In genomic region chr2:145635706-145636427, GRCh38 we compare ENCODE assay signal across 20 cellular contexts.
DNase-seq lines count a peak whose midpoint lies in the region; ATAC-seq, FAIRE-seq and TF ChIP-seq lines count a peak whose summit lies in the region.
"Had no signal": no experiment of that assay in that cellular context is flagged by ENCODE, and none has a peak within 500 bp of the region (broad histone marks: within the 10 kb centered on the region; RNA-seq: fewer than 3 reads in every experiment).

No MANE protein-coding gene starts in this region.

- H3K23ac ChIP-seq in H9 (ENCODE audit: insufficient read length, low read depth, low read length): no peak overlapping the region

- H3K9me3 ChIP-seq in K562 (replicated peaks; ENCODE audit: control insufficient read depth, insufficient read depth, low read depth, low read length): no peaks in the 10 kb centered on the region
- H3K9me3 ChIP-seq in H9 (ENCODE audit: control insufficient read depth, low read depth, low read length): no peaks in the 10 kb centered on the region
- H3K9me3 ChIP-seq: BE2C had no signal

- no peak for TF ChIP-seq POLR2A in K562 (conservative IDR thresholded peaks at IDR 0.05)

- 73% methylated on average over 3 of the region's 3 CpGs for WGBS in K562 (ENCODE audit: insufficient coverage, low coverage, missing lambda C conversion rate)
- WGBS in H9 (ENCODE audit: extremely low coverage, insufficient read length, low lambda C conversion rate): no CpG with 5 or more reads among the region's 3 CpGs

- no peak overlapping the region for H2BK5ac ChIP-seq in H9 (ENCODE audit: insufficient read length, low read length)

- H3K4me1 ChIP-seq in K562 (replicated peaks in 1 of 2; ENCODE audit: control insufficient read depth in 2 of 2, insufficient read depth in 2 of 2, low read length in 2 of 2) (no peaks in the 10 kb centered on the region), H9 (ENCODE audit: insufficient read depth, low read length) (no peaks in the 10 kb centered on the region)
- H3K4me1 ChIP-seq: BE2C had no signal

- no peak overlapping the region for H3K4ac ChIP-seq in H9 (ENCODE audit: low read depth, low read length)

- H3K4me2 ChIP-seq in K562 (ENCODE audit: insufficient read depth, low read length): no peak overlapping the region
- H3K4me2 ChIP-seq in H9 (ENCODE audit: insufficient read depth, insufficient read length, low read length): no peak overlapping the region
- H3K4me2 ChIP-seq: GM23338 had no signal

- H3K27ac Mint-ChIP-seq in stimulated activated naive CD8-positive, alpha-beta T cell treated with anti-CD3 and anti-CD28 coated beads, Interleukin-15, amount 100 ng/mL, for 72 hours: no peak overlapping the region
- no peak overlapping the region for H3K27ac Mint-ChIP-seq in H9
- H3K27ac Mint-ChIP-seq: CD4-positive, CD25-positive, alpha-beta regulatory T cell; CD8-positive, alpha-beta memory T cell; GM23338 had no signal

- H2AFZ ChIP-seq in K562 (ENCODE audit: low read depth, low read length) (no peak overlapping the region), H9 (ENCODE audit: low read length) (no peak overlapping the region)
- H2AFZ ChIP-seq: GM23338 had no signal

- H3K9ac ChIP-seq in K562 (ENCODE audit: insufficient read depth in 1 of 2, low read depth in 2 of 2, low read length in 2 of 2) (no peak overlapping the region), H9 (ENCODE audit: extremely low read depth, insufficient read length, low read length) (no peak overlapping the region)

- POLR2A ChIA-PET in K562 (lab: Yijun Ruan, JAX): no interaction called here

- no peak overlapping the region for H3K4me3 Mint-ChIP-seq in stimulated activated naive CD8-positive, alpha-beta T cell treated with anti-CD3 and anti-CD28 coated beads, Interleukin-15, amount 100 ng/mL, for 72 hours
- no peak overlapping the region for H3K4me3 Mint-ChIP-seq in H9
- H3K4me3 Mint-ChIP-seq: CD4-positive, CD25-positive, alpha-beta regulatory T cell; CD8-positive, alpha-beta memory T cell; GM23338 had no signal

- H3T11ph ChIP-seq in H9 (ENCODE audit: low read length): no peak overlapping the region

- no peaks in the 10 kb centered on the region for H3K79me1 ChIP-seq in H9 (ENCODE audit: insufficient read depth, low read depth, low read length, poor library complexity, severe bottlenecking)

- intact Hi-C loops in K562 (cut with micrococcal nuclease): no loop called here

- no peak overlapping the region for H2BK20ac ChIP-seq in H9 (ENCODE audit: low read depth, low read length, poor library complexity, severe bottlenecking)

- H4K91ac ChIP-seq in H9 (ENCODE audit: insufficient read length, low read depth, low read length): no peak overlapping the region

- H3K4me1 Mint-ChIP-seq in stimulated activated naive CD8-positive, alpha-beta T cell treated with anti-CD3 and anti-CD28 coated beads, Interleukin-15, amount 100 ng/mL, for 72 hours: no peaks in the 10 kb centered on the region
- no peaks in the 10 kb centered on the region for H3K4me1 Mint-ChIP-seq in H9
- H3K4me1 Mint-ChIP-seq: CD4-positive, CD25-positive, alpha-beta regulatory T cell; CD8-positive, alpha-beta memory T cell; GM23338 had no signal

- no peak overlapping the region for H2BK12ac ChIP-seq in H9 (ENCODE audit: insufficient read length, low read depth, low read length)

- no peak for TF ChIP-seq EP300 in K562 (IDR thresholded peaks at IDR 0.05; ENCODE audit: low read length)

- H3K36me3 Mint-ChIP-seq in H9 (ENCODE audit: insufficient read depth in 1 of 3, low read depth in 3 of 3): no peaks in the 10 kb centered on the region
- H3K36me3 Mint-ChIP-seq: CD4-positive, CD25-positive, alpha-beta regulatory T cell; CD8-positive, alpha-beta memory T cell had no signal

- TF ChIP-seq CTCF in K562 (IDR thresholded peaks at IDR 0.05 in 2 of 3, conservative IDR thresholded peaks at IDR 0.05 in 1 of 3; ENCODE audit: insufficient read depth in 2 of 3, low read depth in 1 of 3, low read length in 3 of 3) (no peak), H9 (conservative IDR thresholded peaks at IDR 0.05) (no peak)

- no peak overlapping the region for H2BK120ac ChIP-seq in H9 (ENCODE audit: low read depth, low read length, poor library complexity, severe bottlenecking)

- H3K56ac ChIP-seq in H9 (ENCODE audit: insufficient read length, low read depth, low read length): no peak overlapping the region

- no peaks in the 10 kb centered on the region for H3K36me3 ChIP-seq in K562 (ENCODE audit: control insufficient read depth, insufficient read depth, low read length)
- H3K36me3 ChIP-seq: BE2C had no signal

- H4K8ac ChIP-seq in H9 (replicated peaks; ENCODE audit: insufficient read length, low read depth, low read length): no peak overlapping the region

- H3K9me3 Mint-ChIP-seq in stimulated activated naive CD8-positive, alpha-beta T cell treated with anti-CD3 and anti-CD28 coated beads, Interleukin-15, amount 100 ng/mL, for 72 hours: no peaks in the 10 kb centered on the region
- H3K9me3 Mint-ChIP-seq in H9: no peaks in the 10 kb centered on the region
- H3K9me3 Mint-ChIP-seq: GM23338 had no signal

- H3K9me1 ChIP-seq in K562 (ENCODE audit: control insufficient read depth, insufficient read depth, low read length): no peaks in the 10 kb centered on the region

- H3K23me2 ChIP-seq in H9 (ENCODE audit: insufficient read length, low read depth, low read length, poor library complexity, severe bottlenecking): no peaks in the 10 kb centered on the region

- H4K5ac ChIP-seq in H9 (ENCODE audit: insufficient read length, low read depth, low read length): no peak overlapping the region

- no peaks in the 10 kb centered on the region for H3K27me3 ChIP-seq in K562 (ENCODE audit: control insufficient read depth in 2 of 2, insufficient read depth in 2 of 2, low read length in 2 of 2)
- H3K27me3 ChIP-seq in H9 (ENCODE audit: insufficient read depth, low read length): no peaks in the 10 kb centered on the region
- H3K27me3 ChIP-seq: BE2C had no signal

- no peak overlapping the region for H3K18ac ChIP-seq in H9 (ENCODE audit: insufficient read length, low read depth, low read length)

- BruUV-seq in K562 (replicated peaks; lab: Mats Ljungman, UMichigan): no TSS peak

- TF ChIP-seq RAD21 in K562 (CRISPR knock-in tag; conservative IDR thresholded peaks at IDR 0.05 in 1 of 2, IDR thresholded peaks at IDR 0.05 in 1 of 2): no peak

- DNase-seq in EH (ENCODE audit: low read depth) (peak; percentile 31), HCEC 1CT (peak; percentile 38), K562 (ENCODE audit: extremely low read depth in 1 of 4, low spot score in 3 of 4) (no peak), NCI-H2029 treated with DMSO at 0.1 percent for 48 hours (lab: John Stamatoyannopoulos, UW) (no peak), H9 (no peak)
- DNase-seq in stimulated activated naive CD8-positive, alpha-beta T cell treated with anti-CD3 and anti-CD28 coated beads, Interleukin-15, amount 100 ng/mL, for 72 hours: no peak
- DNase-seq: BE2C; C1 segment of cervical spinal cord; CD4-positive, CD25-positive, alpha-beta regulatory T cell; CD8-positive, alpha-beta memory T cell; COR-L47; DMS 273 treated with DMSO at 0.1 percent for 48 hours; DMS53; DND-41; GDM1; KBM-7 had no signal

- H2AK5ac ChIP-seq in H9 (ENCODE audit: insufficient read length, low read length): no peak overlapping the region

- no peak overlapping the region for H3K4me3 ChIP-seq in K562
- H3K4me3 ChIP-seq: GM23338 had no signal

- no peak for ATAC-seq in K562
- ATAC-seq in stimulated activated naive CD8-positive, alpha-beta T cell treated with anti-CD3 and anti-CD28 coated beads, Interleukin-15, amount 100 ng/mL, for 72 hours: no peak
- ATAC-seq: GM23338 had no signal

- H2BK15ac ChIP-seq in H9 (ENCODE audit: low read depth, low read length): no peak overlapping the region

- H3K79me2 ChIP-seq in K562 (ENCODE audit: control insufficient read depth, insufficient read depth, low read length): no peaks in the 10 kb centered on the region
- H3K79me2 ChIP-seq in H9 (ENCODE audit: insufficient read depth, low read length): no peaks in the 10 kb centered on the region

- CTCF ChIA-PET in K562 (lab: Yijun Ruan, JAX; ENCODE audit: low intra/inter-chr PET ratio): no interaction called here

- H4K20me1 ChIP-seq in K562 (replicated peaks; ENCODE audit: control insufficient read depth, insufficient read depth, low read length) (no peaks in the 10 kb centered on the region), H9 (ENCODE audit: control insufficient read depth, insufficient read depth, insufficient read length) (no peaks in the 10 kb centered on the region)

- H3K27ac ChIP-seq in K562 (ENCODE audit: extremely low read depth, low read depth, low read length): no peak overlapping the region
- no peak overlapping the region for H3K27ac ChIP-seq in H9 (ENCODE audit: insufficient read length, low read depth, low read length)

- in situ Hi-C loops in K562 (cut with MboI): no loop called here

- no peaks in the 10 kb centered on the region for H3K27me3 Mint-ChIP-seq in stimulated activated naive CD8-positive, alpha-beta T cell treated with anti-CD3 and anti-CD28 coated beads, Interleukin-15, amount 100 ng/mL, for 72 hours
- H3K27me3 Mint-ChIP-seq in H9 (ENCODE audit: low read depth): no peaks in the 10 kb centered on the region
- H3K27me3 Mint-ChIP-seq: CD4-positive, CD25-positive, alpha-beta regulatory T cell had no signal

- FAIRE-seq in K562 (lab: Jason Lieb, UNC): no peak
- FAIRE-seq: GM12892, GM18507, H54 had no signal

- no peak overlapping the region for H3K14ac ChIP-seq in H9 (ENCODE audit: insufficient read depth, low read length)

TF ChIP-seq in K562, 482 proteins besides CTCF, POLR2A, EP300 and RAD21:
- peak; percentile 51 for TF ChIP-seq CEBPB (tag; IDR thresholded peaks at IDR 0.05)
- no peak for TF ChIP-seq SRSF9 (IDR thresholded peaks at IDR 0.05; ENCODE audit: borderline replicate concordance, low read depth, low read length)
- TF ChIP-seq EP400 (IDR thresholded peaks at IDR 0.05): no peak
- TF ChIP-seq MCM7 (IDR thresholded peaks at IDR 0.05): no peak

Comparison
In these comparisons a context has a peak if more than half of its experiments do, and no peak if none do; other contexts are left out.
1. DNase-seq: peak in EH (single experiment) and HCEC 1CT (single experiment); none in K562 (0 of 4), stimulated activated naive CD8-positive, alpha-beta T cell treated with anti-CD3 and anti-CD28 coated beads, Interleukin-15, amount 100 ng/mL, for 72 hours (0 of 2), NCI-H2029 treated with DMSO at 0.1 percent for 48 hours (single experiment) and H9 (single experiment).